17 cellular contexts compared by ENCODE assay signal in genomic region chr2:187051350-187051749, GRCh38.
DNase-seq lines count a peak whose midpoint lies in the region; ATAC-seq and TF ChIP-seq lines count a peak whose summit lies in the region.
"Had no signal": no experiment of that assay in that cellular context is flagged by ENCODE, and none has a peak within 500 bp of the region (broad histone marks: within the 10 kb centered on the region; RNA-seq: fewer than 3 reads in every experiment).

No MANE protein-coding gene starts in this region.

- H4K20me1 ChIP-seq in MM.1S (ENCODE audit: insufficient read depth, low read length), result no peaks in the 10 kb centered on the region

- TF ChIP-seq CTCF in MM.1S (IDR thresholded peaks at IDR 0.05; ENCODE audit: low read length), result no peak
- TF ChIP-seq CTCF in heart left ventricle (IDR thresholded peaks at IDR 0.05), result no peak

- no peak for TF ChIP-seq POLR2A in heart left ventricle (IDR thresholded peaks at IDR 0.05)

- intact Hi-C loops in aorta (cut with DNase I) (no loop called here), sciatic nerve (cut with DNase I) (no loop called here), heart left ventricle (cut with DNase I) (no loop called here)

- H3K4me1 ChIP-seq in MM.1S (ENCODE audit: low read length) (peaks cover 41% of the 10 kb centered on the region), aorta (ENCODE audit: control insufficient read depth in 1 of 2, insufficient read depth in 2 of 2, low read length in 2 of 2) (no peaks in the 10 kb centered on the region), heart left ventricle (no peaks in the 10 kb centered on the region)
- H3K4me1 ChIP-seq: pancreas had no signal

- peaks cover 31% of the 10 kb centered on the region for H3F3A ChIP-seq in MM.1S (ENCODE audit: insufficient read depth, low read length)

- H3K9ac ChIP-seq in MM.1S (ENCODE audit: low read length), result peak overlapping the region; percentile 53; the same call in 1 of the 2 replicates

- H3K9me2 ChIP-seq in MM.1S (replicated peaks; ENCODE audit: insufficient read depth, low read length), result no peaks in the 10 kb centered on the region

- H3K27me3 ChIP-seq in MM.1S (replicated peaks; ENCODE audit: insufficient read depth, low read length), result no peaks in the 10 kb centered on the region
- H3K27me3 ChIP-seq in aorta (ENCODE audit: control insufficient read depth in 1 of 2, insufficient read depth in 2 of 2, low read length in 1 of 2), result no peaks in the 10 kb centered on the region
- no peaks in the 10 kb centered on the region for H3K27me3 ChIP-seq in heart left ventricle
- H3K27me3 ChIP-seq: pancreas had no signal

- no peak overlapping the region for H2AFZ ChIP-seq in MM.1S (ENCODE audit: low read length)

- no peaks in the 10 kb centered on the region for H3K36me3 ChIP-seq in MM.1S (replicated peaks; ENCODE audit: insufficient read depth, low read length)
- no peaks in the 10 kb centered on the region for H3K36me3 ChIP-seq in aorta (ENCODE audit: control insufficient read depth in 1 of 2, insufficient read depth in 2 of 2, low read length in 1 of 2)
- no peaks in the 10 kb centered on the region for H3K36me3 ChIP-seq in heart left ventricle
- H3K36me3 ChIP-seq: pancreas had no signal

- ATAC-seq in GM18909 (IDR thresholded peaks at IDR 0.05; ENCODE audit: poor library complexity, unreplicated experiment), result peak; percentile 95
- peak; percentile 94 for ATAC-seq in GM21619 (IDR thresholded peaks at IDR 0.05; ENCODE audit: unreplicated experiment)
- ATAC-seq in HG03060 (IDR thresholded peaks at IDR 0.05; ENCODE audit: low read depth, unreplicated experiment), result peak; percentile 81
- ATAC-seq in aorta (ENCODE audit: low FRiP score), result no peak
- no peak for ATAC-seq in sciatic nerve
- ATAC-seq in heart left ventricle, result no peak
- ATAC-seq: pancreas; stimulated activated naive CD8-positive, alpha-beta T cell treated with anti-CD3 and anti-CD28 coated beads, Interleukin-15, amount 100 ng/mL, for 72 hours had no signal

- H3K79me2 ChIP-seq in MM.1S (ENCODE audit: low read length), result peaks cover 6% of the 10 kb centered on the region; the same call in 1 of the 2 replicates

- peak; percentile 87 for DNase-seq in MM.1S
- no peak for DNase-seq in DMS53 (lab: John Stamatoyannopoulos, UW)
- no peak for DNase-seq in aorta
- no peak for DNase-seq in sciatic nerve (ENCODE audit: low spot score)
- no peak for DNase-seq in heart left ventricle
- DNase-seq: activated CD4-positive, alpha-beta T cell treated with anti-CD3 and anti-CD28 coated beads, Interleukin-2, amount 10 ng/mL, durations not matched to agents 7 days and 5 days; central memory CD4-positive, alpha-beta T cell; GF-D8; KG1; NCI-H2029 treated with DMSO at 0.1 percent for 48 hours; pancreas; stimulated activated CD4-positive, alpha-beta T cell treated with anti-CD3 and anti-CD28 coated beads, Interleukin-2, amount 100 ng/mL, for 24 hours; stimulated activated naive CD8-positive, alpha-beta T cell treated with anti-CD3 and anti-CD28 coated beads, Interleukin-15, amount 100 ng/mL, for 72 hours had no signal

- H3K4me2 ChIP-seq in MM.1S (ENCODE audit: low read depth, low read length), result peak overlapping the region; percentile 60

- H3K9me3 ChIP-seq in MM.1S (replicated peaks; ENCODE audit: insufficient read depth, low read length) (no peaks in the 10 kb centered on the region), aorta (ENCODE audit: control insufficient read depth, low read length) (peaks cover 1% of the 10 kb centered on the region), heart left ventricle (peaks cover 0 to 38% (median 2%) of the 10 kb centered on the region in 12 donors)
- H3K9me3 ChIP-seq: pancreas had no signal

- H3K4me3 ChIP-seq in MM.1S (ENCODE audit: low read length) (peak overlapping the region; percentile 21), aorta (ENCODE audit: low read length in 2 of 2) (no peak overlapping the region), heart left ventricle (no peak overlapping the region)
- H3K4me3 ChIP-seq: pancreas had no signal

- 78 to 82% methylated on average over 1 of the region's 1 CpG for WGBS in aorta, 2 donors
- WGBS in heart left ventricle, 4 donors, result 54 to 77% (median 61%) methylated on average over 1 of the region's 1 CpG

- H3K27ac ChIP-seq in MM.1S (ENCODE audit: low read length) (peak overlapping the region; percentile 87), aorta (ENCODE audit: low read depth in 1 of 2, low read length in 2 of 2) (no peak overlapping the region), heart left ventricle (no peak overlapping the region)
- H3K27ac ChIP-seq: epithelial cell of prostate, pancreas had no signal

Comparison
In these comparisons a context has a peak if more than half of its experiments do, and no peak if none do; other contexts are left out.
1. ATAC-seq: peak in GM18909 (single experiment), GM21619 (single experiment) and HG03060 (single experiment); none in aorta (single experiment), sciatic nerve (single experiment) and heart left ventricle (0 of 4).